Comparison of ENCODE assay signal across 13 cellular contexts in the genomic region with DNA sequence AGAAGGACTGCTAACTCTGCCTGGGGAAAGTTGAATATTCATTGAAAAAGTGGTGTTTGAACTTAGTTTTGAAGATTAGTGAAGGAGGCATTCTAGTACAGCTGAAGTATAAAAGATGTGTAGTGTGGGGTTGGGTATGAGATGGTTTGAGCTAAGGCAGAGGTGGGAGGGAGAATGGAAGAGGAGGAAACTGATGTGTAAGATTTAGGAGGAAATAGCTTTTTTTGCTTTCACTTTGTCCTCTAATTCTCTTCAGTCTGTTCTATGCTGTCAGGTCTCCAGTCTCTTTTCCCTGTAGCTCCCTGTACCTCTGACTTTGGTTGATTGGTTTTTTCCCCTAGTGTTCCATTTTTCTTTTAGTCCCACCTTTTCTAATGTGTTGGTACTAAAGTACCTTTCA. TPM values are rescaled to one million over a fixed set of nuclear protein-coding genes. Genes with fewer than 3 reads are reported as not detected.
DNase-seq lines count a peak whose midpoint lies in the region; ATAC-seq and TF ChIP-seq lines count a peak whose summit lies in the region.
"Had no signal": no experiment of that assay in that cellular context is flagged by ENCODE, and none has a peak within 500 bp of the region (broad histone marks: within the 10 kb centered on the region; RNA-seq: fewer than 3 reads in every experiment).

No MANE protein-coding gene starts in this region.

- CTCF ChIA-PET in HEK293 (lab: Yijun Ruan, JAX): interaction anchor here (0.7 kb wide), 1 partner anchor 8 kb away, joined by 3 read pairs; no protein-coding TSS in a partner anchor
- CTCF ChIA-PET in activated CD4-positive, alpha-beta memory T cell treated with anti-CD3 and anti-CD28 coated beads for 36 hours (lab: Charles Lee): interaction anchor here (0.8 to 1.4 kb wide), 4 partner anchors 8 to 81 kb away, joined by 3 to 4 read pairs (median 4); no protein-coding TSS in a partner anchor

- no peaks in the 10 kb centered on the region for H3K9me3 ChIP-seq in HEK293 (ENCODE audit: control insufficient read depth, insufficient read depth, low read depth, low read length)
- H3K9me3 ChIP-seq: ascending aorta had no signal

- TF ChIP-seq CTCF in HEK293 (tag by site-specific recombination; IDR thresholded peaks at IDR 0.05): no peak

- no peak overlapping the region for H3K4me3 ChIP-seq in HEK293 (ENCODE audit: low read depth, low read length)
- H3K4me3 ChIP-seq: ascending aorta had no signal

- peak overlapping the region; percentile 65 for H3K27ac Mint-ChIP-seq in activated CD4-positive, alpha-beta T cell treated with anti-CD3 and anti-CD28 coated beads, Interleukin-2, amount 10 ng/mL, durations not matched to agents 24 days and 14 days
- peak overlapping the region; percentile 85 for H3K27ac Mint-ChIP-seq in activated CD4-positive, alpha-beta memory T cell treated with anti-CD3 and anti-CD28 coated beads for 36 hours
- peak overlapping the region; percentile 84 for H3K27ac Mint-ChIP-seq in stimulated activated effector memory CD8-positive, alpha-beta T cell treated with anti-CD3 and anti-CD28 coated beads, Interleukin-12 subunit alpha, Interleukin-12 subunit beta, amount 100 ng/mL, for 72 hours

- no peak overlapping the region for H3K27ac ChIP-seq in HEK293 (ENCODE audit: extremely low read depth, low read depth, low read length)
- no peak overlapping the region for H3K27ac ChIP-seq in caudate nucleus (ENCODE audit: low read depth, low read length)
- H3K27ac ChIP-seq: ascending aorta had no signal

- peaks cover 10% of the 10 kb centered on the region for H3K36me3 Mint-ChIP-seq in activated CD4-positive, alpha-beta T cell treated with anti-CD3 and anti-CD28 coated beads, Interleukin-2, amount 10 ng/mL, durations not matched to agents 24 days and 14 days (ENCODE audit: low read depth)
- peaks cover 2% of the 10 kb centered on the region for H3K36me3 Mint-ChIP-seq in activated CD4-positive, alpha-beta memory T cell treated with anti-CD3 and anti-CD28 coated beads for 36 hours
- no peaks in the 10 kb centered on the region for H3K36me3 Mint-ChIP-seq in stimulated activated effector memory CD8-positive, alpha-beta T cell treated with anti-CD3 and anti-CD28 coated beads, Interleukin-12 subunit alpha, Interleukin-12 subunit beta, amount 100 ng/mL, for 72 hours

- no peak for DNase-seq in activated CD4-positive, alpha-beta T cell treated with anti-CD3 and anti-CD28 coated beads, Interleukin-2, amount 10 ng/mL, durations not matched to agents 24 days and 14 days
- DNase-seq in activated CD4-positive, alpha-beta T cell treated with anti-CD3 and anti-CD28 coated beads, Interleukin-2, amount 50 U/mL, for 48 hours: no peak
- no peak for DNase-seq in activated CD4-positive, alpha-beta memory T cell treated with anti-CD3 and anti-CD28 coated beads for 36 hours
- no peak for DNase-seq in stimulated activated effector memory CD8-positive, alpha-beta T cell treated with anti-CD3 and anti-CD28 coated beads, Interleukin-12 subunit alpha, Interleukin-12 subunit beta, amount 100 ng/mL, for 72 hours (ENCODE audit: low spot score in 2 of 2)
- DNase-seq in caudate nucleus (lab: John Stamatoyannopoulos, UW) (no peak), germinal center (ENCODE audit: low spot score) (no peak)
- DNase-seq in stimulated activated CD4-positive, alpha-beta T cell treated with anti-CD3 and anti-CD28 coated beads, Interleukin-4, amount 100 ng/mL, for 1 hour: no peak
- DNase-seq: ACHN; activated CD4-positive, CD25-positive, alpha-beta regulatory T cell; left ventricle myocardium superior; NCI-H226 had no signal

- H3K36me3 ChIP-seq in HEK293 (ENCODE audit: control insufficient read depth in 2 of 2, insufficient read depth in 1 of 2, low read length in 2 of 2): no peaks in the 10 kb centered on the region; a peak in 1 of 3 replicates
- H3K36me3 ChIP-seq: ascending aorta had no signal

- peaks cover 16% of the 10 kb centered on the region for H3K4me1 Mint-ChIP-seq in activated CD4-positive, alpha-beta T cell treated with anti-CD3 and anti-CD28 coated beads, Interleukin-2, amount 10 ng/mL, durations not matched to agents 24 days and 14 days
- peaks cover 69% of the 10 kb centered on the region for H3K4me1 Mint-ChIP-seq in activated CD4-positive, alpha-beta memory T cell treated with anti-CD3 and anti-CD28 coated beads for 36 hours (ENCODE audit: low read depth)
- H3K4me1 Mint-ChIP-seq in stimulated activated effector memory CD8-positive, alpha-beta T cell treated with anti-CD3 and anti-CD28 coated beads, Interleukin-12 subunit alpha, Interleukin-12 subunit beta, amount 100 ng/mL, for 72 hours: peaks cover 57% of the 10 kb centered on the region

- intact Hi-C loops in activated CD4-positive, alpha-beta T cell treated with anti-CD3 and anti-CD28 coated beads, Interleukin-2, amount 10 ng/mL, durations not matched to agents 24 days and 14 days (cut with micrococcal nuclease): no loop called here
- intact Hi-C loops in activated CD4-positive, alpha-beta memory T cell treated with anti-CD3 and anti-CD28 coated beads for 36 hours (cut with micrococcal nuclease): loop anchor here (1.0 to 2.0 kb wide), 3 partner anchors 8 to 80 kb away; partner anchors contain the start of gene BNIP1

- peak; percentile 78 for ATAC-seq in stimulated activated effector memory CD8-positive, alpha-beta T cell treated with anti-CD3 and anti-CD28 coated beads, Interleukin-12 subunit alpha, Interleukin-12 subunit beta, amount 100 ng/mL, for 72 hours
- ATAC-seq: left ventricle myocardium superior had no signal

- no peaks in the 10 kb centered on the region for H3K9me3 Mint-ChIP-seq in activated CD4-positive, alpha-beta T cell treated with anti-CD3 and anti-CD28 coated beads, Interleukin-2, amount 10 ng/mL, durations not matched to agents 24 days and 14 days
- no peaks in the 10 kb centered on the region for H3K9me3 Mint-ChIP-seq in activated CD4-positive, alpha-beta memory T cell treated with anti-CD3 and anti-CD28 coated beads for 36 hours
- no peaks in the 10 kb centered on the region for H3K9me3 Mint-ChIP-seq in stimulated activated effector memory CD8-positive, alpha-beta T cell treated with anti-CD3 and anti-CD28 coated beads, Interleukin-12 subunit alpha, Interleukin-12 subunit beta, amount 100 ng/mL, for 72 hours

- peak overlapping the region; percentile 64 for H3K4me3 Mint-ChIP-seq in activated CD4-positive, alpha-beta T cell treated with anti-CD3 and anti-CD28 coated beads, Interleukin-2, amount 10 ng/mL, durations not matched to agents 24 days and 14 days
- peak overlapping the region; percentile 61 for H3K4me3 Mint-ChIP-seq in activated CD4-positive, alpha-beta memory T cell treated with anti-CD3 and anti-CD28 coated beads for 36 hours
- peak overlapping the region; percentile 63 for H3K4me3 Mint-ChIP-seq in stimulated activated effector memory CD8-positive, alpha-beta T cell treated with anti-CD3 and anti-CD28 coated beads, Interleukin-12 subunit alpha, Interleukin-12 subunit beta, amount 100 ng/mL, for 72 hours

- POLR2A ChIA-PET in HEK293 (lab: Yijun Ruan, JAX): no interaction called here
- POLR2A ChIA-PET in activated CD4-positive, alpha-beta memory T cell treated with anti-CD3 and anti-CD28 coated beads for 36 hours (lab: Charles Lee): interaction anchor here (1.0 to 1.8 kb wide), 3 partner anchors 8 to 82 kb away, joined by 3 to 6 read pairs (median 3); partner anchors contain the start of genes ATP6V0E1 and BNIP1

- H3K4me1 ChIP-seq in HEK293 (ENCODE audit: control insufficient read depth, insufficient read depth, low read length): peaks cover 2% of the 10 kb centered on the region; the same call in 1 of the 2 replicates

- no peaks in the 10 kb centered on the region for H3K27me3 Mint-ChIP-seq in activated CD4-positive, alpha-beta T cell treated with anti-CD3 and anti-CD28 coated beads, Interleukin-2, amount 10 ng/mL, durations not matched to agents 24 days and 14 days
- H3K27me3 Mint-ChIP-seq in activated CD4-positive, alpha-beta memory T cell treated with anti-CD3 and anti-CD28 coated beads for 36 hours: no peaks in the 10 kb centered on the region

TF ChIP-seq in HEK293, 187 proteins besides CTCF, POLR2A, EP300 and RAD21:
- TF ChIP-seq, protein P1, sequence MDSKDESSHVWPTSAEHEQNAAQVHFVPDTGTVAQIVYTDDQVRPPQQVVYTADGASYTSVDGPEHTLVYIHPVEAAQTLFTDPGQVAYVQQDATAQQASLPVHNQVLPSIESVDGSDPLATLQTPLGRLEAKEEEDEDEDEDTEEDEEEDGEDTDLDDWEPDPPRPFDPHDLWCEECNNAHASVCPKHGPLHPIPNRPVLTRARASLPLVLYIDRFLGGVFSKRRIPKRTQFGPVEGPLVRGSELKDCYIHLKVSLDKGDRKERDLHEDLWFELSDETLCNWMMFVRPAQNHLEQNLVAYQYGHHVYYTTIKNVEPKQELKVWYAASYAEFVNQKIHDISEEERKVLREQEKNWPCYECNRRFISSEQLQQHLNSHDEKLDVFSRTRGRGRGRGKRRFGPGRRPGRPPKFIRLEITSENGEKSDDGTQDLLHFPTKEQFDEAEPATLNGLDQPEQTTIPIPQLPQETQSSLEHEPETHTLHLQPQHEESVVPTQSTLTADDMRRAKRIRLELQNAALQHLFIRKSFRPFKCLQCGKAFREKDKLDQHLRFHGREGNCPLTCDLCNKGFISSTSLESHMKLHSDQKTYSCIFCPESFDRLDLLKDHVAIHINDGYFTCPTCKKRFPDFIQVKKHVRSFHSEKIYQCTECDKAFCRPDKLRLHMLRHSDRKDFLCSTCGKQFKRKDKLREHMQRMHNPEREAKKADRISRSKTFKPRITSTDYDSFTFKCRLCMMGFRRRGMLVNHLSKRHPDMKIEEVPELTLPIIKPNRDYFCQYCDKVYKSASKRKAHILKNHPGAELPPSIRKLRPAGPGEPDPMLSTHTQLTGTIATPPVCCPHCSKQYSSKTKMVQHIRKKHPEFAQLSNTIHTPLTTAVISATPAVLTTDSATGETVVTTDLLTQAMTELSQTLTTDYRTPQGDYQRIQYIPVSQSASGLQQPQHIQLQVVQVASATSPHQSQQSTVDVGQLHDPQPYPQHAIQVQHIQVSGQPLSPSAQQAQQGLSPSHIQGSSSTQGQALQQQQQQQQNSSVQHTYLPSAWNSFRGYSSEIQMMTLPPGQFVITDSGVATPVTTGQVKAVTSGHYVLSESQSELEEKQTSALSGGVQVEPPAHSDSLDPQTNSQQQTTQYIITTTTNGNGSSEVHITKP (tag by site-specific recombination; IDR thresholded peaks at IDR 0.05): peak; percentile 29; the same call in 1 of the 2 replicates
- TF ChIP-seq PRDM1 (tag by site-specific recombination; IDR thresholded peaks at IDR 0.05) (0 out of 2 replicates have a peak, but pooled peaks have one; percentile 36), ZSCAN23 (tag by site-specific recombination; IDR thresholded peaks at IDR 0.05) (no peak), SALL2 (tag by site-specific recombination; IDR thresholded peaks at IDR 0.05; ENCODE audit: borderline replicate concordance) (no peak)

RNA-seq across cellular contexts. Expression of gene CREBRF, which starts 9.0 kb away (rescaled TPM):
- total RNA-seq in activated CD4-positive, alpha-beta T cell treated with anti-CD3 and anti-CD28 coated beads, Interleukin-2, amount 10 ng/mL, durations not matched to agents 24 days and 14 days: 6.2 and 6.7 TPM in 2 replicates
- total RNA-seq in activated CD4-positive, alpha-beta memory T cell treated with anti-CD3 and anti-CD28 coated beads for 36 hours: 10 to 100 TPM; 15.3 to 16.3 TPM
